In the genomic region with DNA sequence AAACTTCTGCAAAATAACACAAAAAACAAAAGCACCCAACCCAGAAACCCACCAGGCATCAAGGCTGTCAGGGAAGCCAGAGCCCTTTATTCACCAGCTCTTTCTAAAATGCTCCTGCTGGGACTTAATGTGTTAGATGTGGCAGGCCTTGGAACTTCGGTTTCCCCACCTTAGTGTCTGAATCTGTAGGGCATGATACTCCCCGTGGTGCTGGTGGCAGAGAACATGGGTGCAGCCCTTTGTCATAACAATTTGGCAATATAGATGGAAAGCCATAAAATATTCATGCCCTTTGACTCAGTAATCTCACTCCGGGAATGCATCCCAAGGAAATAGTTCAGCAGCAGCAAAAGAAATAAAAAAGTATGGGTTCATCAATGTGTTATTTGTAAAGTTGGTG, we compare ENCODE assay signal across 1 cellular context.
TF ChIP-seq lines count a peak whose summit lies in the region.

No MANE protein-coding gene starts in this region.

TF ChIP-seq in endothelial cell of umbilical vein, 7 proteins besides CTCF, POLR2A, EP300 and RAD21 (continued from another document):
- TF ChIP-seq POLR2AphosphoS5 (IDR thresholded peaks at IDR 0.05; ENCODE audit: insufficient read depth, low read depth, low read length) (no peak), GATA2 (IDR thresholded peaks at IDR 0.05; ENCODE audit: insufficient read depth, insufficient read length, low read depth, low read length) (no peak)
